ENCODE assay signal across 1 cellular context in the genomic region with DNA sequence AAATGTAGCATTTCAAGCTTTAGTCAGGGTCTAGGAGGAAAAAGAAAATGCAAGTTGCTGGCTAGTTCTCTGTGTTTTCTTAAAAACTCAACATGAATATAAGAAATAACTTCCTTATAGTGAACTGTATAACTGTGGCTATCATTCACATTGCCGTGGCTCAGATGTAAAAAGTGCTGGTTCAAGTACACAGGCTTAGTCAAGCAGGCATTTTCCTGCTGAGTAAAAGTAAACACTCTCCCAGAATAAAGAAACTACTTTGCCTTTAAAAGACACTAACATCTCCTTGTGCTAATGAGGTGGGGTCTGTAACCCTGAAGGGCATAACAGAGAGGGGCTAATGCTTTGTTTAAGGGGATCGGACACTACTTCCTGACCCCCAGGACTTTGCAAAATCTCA.
A peak's percentile ranks its signal among the peaks of the same experiment; 100 is the strongest.
TF ChIP-seq lines count a peak whose summit lies in the region.

No MANE protein-coding gene starts in this region.

TF ChIP-seq in HepG2, 621 proteins besides CTCF, POLR2A, EP300 and RAD21 (continued from another document):
- TF ChIP-seq ZNF510 (CRISPR knock-in tag; IDR thresholded peaks at IDR 0.05; ENCODE audit: low read depth) (no peak), MAFF (IDR thresholded peaks at IDR 0.05; ENCODE audit: low read depth, low read length) (0 out of 2 replicates have a peak, but pooled peaks have one; percentile 15), RXRB (CRISPR knock-in tag; IDR thresholded peaks at IDR 0.05; ENCODE audit: borderline replicate concordance) (0 out of 2 replicates have a peak, but pooled peaks have one; percentile 28), ZSCAN9 (CRISPR knock-in tag; IDR thresholded peaks at IDR 0.05; ENCODE audit: borderline replicate concordance) (0 out of 2 replicates have a peak, but pooled peaks have one; percentile 28), TEAD3 (CRISPR knock-in tag; optimal IDR thresholded peaks at IDR 0.05; ENCODE audit: borderline replicate concordance) (no peak), RBFOX2 (IDR thresholded peaks at IDR 0.05; ENCODE audit: low read depth, low read length) (0 out of 2 replicates have a peak, but pooled peaks have one; percentile 18)
- TF ChIP-seq, protein P1, sequence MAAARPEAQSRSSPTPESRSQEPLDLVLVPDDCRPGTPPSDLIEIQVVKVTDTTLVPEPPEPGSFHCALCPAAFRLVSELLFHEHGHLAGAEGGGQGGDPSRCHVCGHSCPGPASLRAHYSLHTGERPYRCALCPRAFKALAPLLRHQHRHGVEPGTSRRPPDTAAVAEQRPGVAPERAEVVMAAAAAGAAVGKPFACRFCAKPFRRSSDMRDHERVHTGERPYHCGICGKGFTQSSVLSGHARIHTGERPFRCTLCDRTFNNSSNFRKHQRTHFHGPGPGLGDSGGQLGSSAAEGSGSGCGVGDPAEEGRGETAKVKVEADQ (CRISPR knock-in tag; IDR thresholded peaks at IDR 0.05; ENCODE audit: borderline replicate concordance) = no peak
- TF ChIP-seq, protein P2, sequence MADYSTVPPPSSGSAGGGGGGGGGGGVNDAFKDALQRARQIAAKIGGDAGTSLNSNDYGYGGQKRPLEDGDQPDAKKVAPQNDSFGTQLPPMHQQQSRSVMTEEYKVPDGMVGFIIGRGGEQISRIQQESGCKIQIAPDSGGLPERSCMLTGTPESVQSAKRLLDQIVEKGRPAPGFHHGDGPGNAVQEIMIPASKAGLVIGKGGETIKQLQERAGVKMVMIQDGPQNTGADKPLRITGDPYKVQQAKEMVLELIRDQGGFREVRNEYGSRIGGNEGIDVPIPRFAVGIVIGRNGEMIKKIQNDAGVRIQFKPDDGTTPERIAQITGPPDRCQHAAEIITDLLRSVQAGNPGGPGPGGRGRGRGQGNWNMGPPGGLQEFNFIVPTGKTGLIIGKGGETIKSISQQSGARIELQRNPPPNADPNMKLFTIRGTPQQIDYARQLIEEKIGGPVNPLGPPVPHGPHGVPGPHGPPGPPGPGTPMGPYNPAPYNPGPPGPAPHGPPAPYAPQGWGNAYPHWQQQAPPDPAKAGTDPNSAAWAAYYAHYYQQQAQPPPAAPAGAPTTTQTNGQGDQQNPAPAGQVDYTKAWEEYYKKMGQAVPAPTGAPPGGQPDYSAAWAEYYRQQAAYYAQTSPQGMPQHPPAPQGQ (CRISPR knock-in tag; IDR thresholded peaks at IDR 0.05; ENCODE audit: borderline replicate concordance) = no peak
